ENCODE assay signal across 26 cellular contexts in genomic region chr15:101841656-101842055, GRCh38. TPM values are rescaled to one million over a fixed set of nuclear protein-coding genes. Genes with fewer than 3 reads are reported as not detected.
"Had no signal": no experiment of that assay in that cellular context is flagged by ENCODE, and none has a peak within 500 bp of the region (broad histone marks: within the 10 kb centered on the region; RNA-seq: fewer than 3 reads in every experiment).

No MANE protein-coding gene starts in this region.

- H3K27me3 ChIP-seq: esophagus muscularis mucosa, gastrocnemius medialis had no signal

- H3K27ac ChIP-seq: epithelial cell of prostate, esophagus muscularis mucosa, gastrocnemius medialis, heart right ventricle, skin epidermis, stomach, thoracic aorta, transverse colon had no signal

- H3K4me1 ChIP-seq: esophagus muscularis mucosa, gastrocnemius medialis, heart right ventricle, stomach, transverse colon had no signal

- H3K9me3 ChIP-seq: esophagus muscularis mucosa, thoracic aorta, transverse colon had no signal

- DNase-seq: cortex of kidney; effector memory CD8-positive, alpha-beta T cell; gastrocnemius medialis; heart right ventricle; hypothalamus; kidney glomerular epithelial cell; naive thymus-derived CD4-positive, alpha-beta T cell; nephron progenitor cell; posterior cingulate gyrus; stimulated activated naive CD4-positive, alpha-beta T cell; stomach; substantia nigra; transverse colon had no signal

- ATAC-seq: effector memory CD8-positive, alpha-beta T cell; gastrocnemius medialis; heart right ventricle; naive thymus-derived CD4-positive, alpha-beta T cell; sciatic nerve had no signal

- H3K4me3 ChIP-seq: esophagus muscularis mucosa, gastrocnemius medialis, heart right ventricle, skin epidermis, stomach, thoracic aorta, transverse colon had no signal

- H3K36me3 ChIP-seq: esophagus muscularis mucosa, gastrocnemius medialis, heart right ventricle, stomach, thoracic aorta, transverse colon had no signal

RNA-seq across cellular contexts. Expression of gene OR4F15, which starts 29.7 kb away (rescaled TPM):
- total RNA-seq: esophagus muscularis mucosa, fibroblast of villous mesenchyme, gastrocnemius medialis, heart right ventricle, liver, lung microvascular endothelial cell, mesenteric fat pad, mononuclear cell, osteocyte, pulmonary artery endothelial cell, sciatic nerve, stomach, thoracic aorta, transverse colon, ureter had no signal
- polyA plus RNA-seq: heart right ventricle; liver; naive thymus-derived CD4-positive, alpha-beta T cell; stomach had no signal

RNA-seq across cellular contexts. Expression of gene OR4F6, which starts 38.3 kb away (rescaled TPM):
- total RNA-seq: esophagus muscularis mucosa; fibroblast of villous mesenchyme; gastrocnemius medialis; heart right ventricle; liver; lung microvascular endothelial cell; mesenteric fat pad; mononuclear cell; naive thymus-derived CD4-positive, alpha-beta T cell; osteocyte; pulmonary artery endothelial cell; sciatic nerve; stomach; thoracic aorta; transverse colon; ureter had no signal
- polyA plus RNA-seq: heart right ventricle; liver; naive thymus-derived CD4-positive, alpha-beta T cell; stomach had no signal
